12 cellular contexts compared by ENCODE assay signal in genomic region chr7:5836173-5836572, GRCh38. TPM values are rescaled to one million over a fixed set of nuclear protein-coding genes. Genes with fewer than 3 reads are reported as not detected.
DNase-seq lines count a peak whose midpoint lies in the region; ATAC-seq lines count a peak whose summit lies in the region.
"Not testable (repeated sequence)": the region's sequence is repeated elsewhere in the genome, so short reads cannot be mapped to it uniquely, and the experiment has no call there.
"Had no signal": no experiment of that assay in that cellular context is flagged by ENCODE, and none has a peak within 500 bp of the region (broad histone marks: within the 10 kb centered on the region; RNA-seq: fewer than 3 reads in every experiment).

No MANE protein-coding gene starts in this region.

- H3K4me3 ChIP-seq in CD4-positive, CD25-positive, alpha-beta regulatory T cell (ENCODE audit: low read depth, low read length); naive thymus-derived CD4-positive, alpha-beta T cell (ENCODE audit: low read length): not testable (repeated sequence)

- intact Hi-C loops in activated CD4-positive, alpha-beta memory T cell treated with anti-CD3 and anti-CD28 coated beads for 36 hours (cut with micrococcal nuclease): not testable (repeated sequence)
- intact Hi-C loops in naive thymus-derived CD4-positive, alpha-beta T cell (cut with micrococcal nuclease): loop anchor here in 1 of 2 donors (2.0 kb wide), 1 partner anchor 15 kb away; no protein-coding TSS in a partner anchor

- peak overlapping the region; percentile 73 to 88 (median 76) for H3K4me3 Mint-ChIP-seq in CD4-positive, CD25-positive, alpha-beta regulatory T cell
- H3K4me3 Mint-ChIP-seq in T-helper 1 cell treated with Interleukin-12 subunit alpha and Interleukin-12 subunit beta and Interleukin-4 antibody, amounts not matched to agents 30 μg/mL and 1 μg/mL, for 36 hours; activated CD4-positive, alpha-beta memory T cell treated with anti-CD3 and anti-CD28 coated beads for 36 hours; central memory CD8-positive, alpha-beta T cell: not testable (repeated sequence)
- H3K4me3 Mint-ChIP-seq in activated T-cell treated with anti-CD3 and anti-CD28 coated beads, Interleukin-2, amount 50 U/mL, for 72 hours: peak overlapping the region in 1 of 2 donors; percentile 49
- peak overlapping the region; percentile 57 for H3K4me3 Mint-ChIP-seq in activated naive CD4-positive, alpha-beta T cell treated with anti-CD3 and anti-CD28 coated beads, Interleukin-2, amount 50 U/mL, for 24 hours
- H3K4me3 Mint-ChIP-seq in naive thymus-derived CD4-positive, alpha-beta T cell: peak overlapping the region; percentile 45 to 81 (median 72)

- peaks cover 18% of the 10 kb centered on the region for H3K36me3 ChIP-seq in CD4-positive, CD25-positive, alpha-beta regulatory T cell (ENCODE audit: control insufficient read depth, insufficient read depth, low read length)
- H3K36me3 ChIP-seq in naive thymus-derived CD4-positive, alpha-beta T cell (ENCODE audit: control insufficient read depth in 2 of 3, insufficient read depth in 3 of 3, low read length in 3 of 3): peaks cover 0 to 16% (median 6%) of the 10 kb centered on the region in 3 experiments

- CTCF ChIA-PET in activated CD4-positive, alpha-beta memory T cell treated with anti-CD3 and anti-CD28 coated beads for 36 hours (lab: Charles Lee): interaction anchor here (0.6 kb wide), 1 partner anchor 14 kb away, joined by 4 read pairs; no protein-coding TSS in a partner anchor
- CTCF ChIA-PET in naive thymus-derived CD4-positive, alpha-beta T cell (lab: Charles Lee): interaction anchor here (0.6 to 3.8 kb wide), 4 partner anchors 13 to 71 kb away, joined by 3 to 19 read pairs (median 6); partner anchors contain the start of gene RNF216

- not testable (repeated sequence) for H3K9me3 Mint-ChIP-seq in CD4-positive, CD25-positive, alpha-beta regulatory T cell; T-helper 1 cell treated with Interleukin-12 subunit alpha and Interleukin-12 subunit beta and Interleukin-4 antibody, amounts not matched to agents 30 μg/mL and 1 μg/mL, for 36 hours; activated CD4-positive, alpha-beta memory T cell treated with anti-CD3 and anti-CD28 coated beads for 36 hours; activated T-cell treated with anti-CD3 and anti-CD28 coated beads, Interleukin-2, amount 50 U/mL, for 72 hours; activated naive CD4-positive, alpha-beta T cell treated with anti-CD3 and anti-CD28 coated beads, Interleukin-2, amount 50 U/mL, for 24 hours; central memory CD8-positive, alpha-beta T cell; naive thymus-derived CD4-positive, alpha-beta T cell

- H3K27me3 Mint-ChIP-seq in CD4-positive, CD25-positive, alpha-beta regulatory T cell; T-helper 1 cell treated with Interleukin-12 subunit alpha and Interleukin-12 subunit beta and Interleukin-4 antibody, amounts not matched to agents 30 μg/mL and 1 μg/mL, for 36 hours (ENCODE audit: low read depth); activated CD4-positive, alpha-beta memory T cell treated with anti-CD3 and anti-CD28 coated beads for 36 hours; activated T-cell treated with anti-CD3 and anti-CD28 coated beads, Interleukin-2, amount 50 U/mL, for 72 hours (ENCODE audit: low read depth); activated naive CD4-positive, alpha-beta T cell treated with anti-CD3 and anti-CD28 coated beads, Interleukin-2, amount 50 U/mL, for 24 hours; central memory CD8-positive, alpha-beta T cell; naive thymus-derived CD4-positive, alpha-beta T cell: not testable (repeated sequence)

- H3K27me3 ChIP-seq in CD4-positive, CD25-positive, alpha-beta regulatory T cell (ENCODE audit: control insufficient read depth, insufficient read depth, low read length); naive thymus-derived CD4-positive, alpha-beta T cell (ENCODE audit: control insufficient read depth in 2 of 2, insufficient read depth in 2 of 2, low read length in 2 of 2): not testable (repeated sequence)

- peak overlapping the region; percentile 65 for H3K27ac ChIP-seq in CD4-positive, CD25-positive, alpha-beta regulatory T cell (ENCODE audit: insufficient read depth, low read length, poor library complexity, severe bottlenecking)
- peak overlapping the region; percentile 75 for H3K27ac ChIP-seq in naive thymus-derived CD4-positive, alpha-beta T cell (ENCODE audit: low read depth, low read length)

- peaks cover 20 to 67% (median 29%) of the 10 kb centered on the region in 4 donors for H3K4me1 Mint-ChIP-seq in CD4-positive, CD25-positive, alpha-beta regulatory T cell
- H3K4me1 Mint-ChIP-seq in T-helper 1 cell treated with Interleukin-12 subunit alpha and Interleukin-12 subunit beta and Interleukin-4 antibody, amounts not matched to agents 30 μg/mL and 1 μg/mL, for 36 hours (ENCODE audit: low read depth): peaks cover 25% of the 10 kb centered on the region
- H3K4me1 Mint-ChIP-seq in activated CD4-positive, alpha-beta memory T cell treated with anti-CD3 and anti-CD28 coated beads for 36 hours (ENCODE audit: low read depth): peaks cover 41% of the 10 kb centered on the region
- peaks cover 44% of the 10 kb centered on the region for H3K4me1 Mint-ChIP-seq in activated T-cell treated with anti-CD3 and anti-CD28 coated beads, Interleukin-2, amount 50 U/mL, for 72 hours (ENCODE audit: low read depth)
- H3K4me1 Mint-ChIP-seq in activated naive CD4-positive, alpha-beta T cell treated with anti-CD3 and anti-CD28 coated beads, Interleukin-2, amount 50 U/mL, for 24 hours: peaks cover 56% of the 10 kb centered on the region
- H3K4me1 Mint-ChIP-seq in central memory CD8-positive, alpha-beta T cell: not testable (repeated sequence)
- H3K4me1 Mint-ChIP-seq in naive thymus-derived CD4-positive, alpha-beta T cell: peaks cover 19 to 65% (median 41%) of the 10 kb centered on the region in 7 donors

- H3K27ac Mint-ChIP-seq in CD4-positive, CD25-positive, alpha-beta regulatory T cell: peak overlapping the region; percentile 93 to 95 (median 93)
- H3K27ac Mint-ChIP-seq in T-helper 1 cell treated with Interleukin-12 subunit alpha and Interleukin-12 subunit beta and Interleukin-4 antibody, amounts not matched to agents 30 μg/mL and 1 μg/mL, for 36 hours: peak overlapping the region; percentile 34
- peak overlapping the region; percentile 58 for H3K27ac Mint-ChIP-seq in activated CD4-positive, alpha-beta memory T cell treated with anti-CD3 and anti-CD28 coated beads for 36 hours
- H3K27ac Mint-ChIP-seq in activated T-cell treated with anti-CD3 and anti-CD28 coated beads, Interleukin-2, amount 50 U/mL, for 72 hours: peak overlapping the region; percentile 41
- H3K27ac Mint-ChIP-seq in activated naive CD4-positive, alpha-beta T cell treated with anti-CD3 and anti-CD28 coated beads, Interleukin-2, amount 50 U/mL, for 24 hours: peak overlapping the region; percentile 65
- not testable (repeated sequence) for H3K27ac Mint-ChIP-seq in central memory CD8-positive, alpha-beta T cell (ENCODE audit: low read depth)
- peak overlapping the region; percentile 60 to 99 (median 94) for H3K27ac Mint-ChIP-seq in naive thymus-derived CD4-positive, alpha-beta T cell

- H3K4me1 ChIP-seq in CD4-positive, CD25-positive, alpha-beta regulatory T cell (ENCODE audit: control insufficient read depth, insufficient read depth, low read length, poor library complexity, severe bottlenecking): peaks cover 51% of the 10 kb centered on the region
- H3K4me1 ChIP-seq in naive thymus-derived CD4-positive, alpha-beta T cell (ENCODE audit: control insufficient read depth in 2 of 2, insufficient read depth in 2 of 2, low read length in 2 of 2): peaks cover 12 to 53% of the 10 kb centered on the region in 2 donors

- POLR2A ChIA-PET in activated CD4-positive, alpha-beta memory T cell treated with anti-CD3 and anti-CD28 coated beads for 36 hours (lab: Charles Lee): not testable (repeated sequence)
- POLR2A ChIA-PET in naive thymus-derived CD4-positive, alpha-beta T cell (lab: Charles Lee): interaction anchor here (1.9 to 5.3 kb wide), 3 partner anchors 13 to 20 kb away, joined by 6 to 45 read pairs (median 19); no protein-coding TSS in a partner anchor

- ATAC-seq in CD4-positive, CD25-positive, alpha-beta regulatory T cell (ENCODE audit: low read depth in 2 of 2): peak; percentile 72
- ATAC-seq in activated T-cell treated with anti-CD3 and anti-CD28 coated beads, Interleukin-2, amount 50 U/mL, for 72 hours (replicated peaks in 1 of 2): peak; percentile 32 to 35
- peak; percentile 42 for ATAC-seq in central memory CD8-positive, alpha-beta T cell (replicated peaks; ENCODE audit: extremely low read depth, poor library complexity, severe bottlenecking)
- peak; percentile 64 for ATAC-seq in naive thymus-derived CD4-positive, alpha-beta T cell

- not testable (repeated sequence) for H3K36me3 Mint-ChIP-seq in CD4-positive, CD25-positive, alpha-beta regulatory T cell; activated CD4-positive, alpha-beta memory T cell treated with anti-CD3 and anti-CD28 coated beads for 36 hours; activated T-cell treated with anti-CD3 and anti-CD28 coated beads, Interleukin-2, amount 50 U/mL, for 72 hours (ENCODE audit: insufficient read depth in 2 of 2); activated naive CD4-positive, alpha-beta T cell treated with anti-CD3 and anti-CD28 coated beads, Interleukin-2, amount 50 U/mL, for 24 hours
- peaks cover 10% of the 10 kb centered on the region for H3K36me3 Mint-ChIP-seq in T-helper 1 cell treated with Interleukin-12 subunit alpha and Interleukin-12 subunit beta and Interleukin-4 antibody, amounts not matched to agents 30 μg/mL and 1 μg/mL, for 36 hours (ENCODE audit: low read depth)
- peaks cover 14% of the 10 kb centered on the region for H3K36me3 Mint-ChIP-seq in central memory CD8-positive, alpha-beta T cell (ENCODE audit: insufficient read depth)
- H3K36me3 Mint-ChIP-seq in naive thymus-derived CD4-positive, alpha-beta T cell: peaks cover 5 to 18% (median 9%) of the 10 kb centered on the region in 5 donors

- not testable (repeated sequence) for H3K9me3 ChIP-seq in CD4-positive, CD25-positive, alpha-beta regulatory T cell (ENCODE audit: control insufficient read depth in 2 of 2, low read length in 2 of 2); naive thymus-derived CD4-positive, alpha-beta T cell (ENCODE audit: control insufficient read depth in 2 of 3, low read length in 3 of 3)

- peak in 2 of 3 donors; percentile 47 to 77 for DNase-seq in CD4-positive, CD25-positive, alpha-beta regulatory T cell
- DNase-seq in activated CD4-positive, alpha-beta memory T cell treated with anti-CD3 and anti-CD28 coated beads for 36 hours: peak; percentile 36
- not testable (repeated sequence) for DNase-seq in activated T-cell treated with anti-CD3 and anti-CD28 coated beads, Interleukin-2, amount 50 U/mL, for 72 hours; central memory CD8-positive, alpha-beta T cell (ENCODE audit: low spot score in 2 of 2)
- peak in 7 of 9 donors; percentile 56 to 79 (median 65) for DNase-seq in naive thymus-derived CD4-positive, alpha-beta T cell

RNA-seq across cellular contexts. Expression of gene OCM, which starts 44.4 kb away (rescaled TPM):
- total RNA-seq in CD4-positive, CD25-positive, alpha-beta regulatory T cell: 5.7 TPM
- polyA plus RNA-seq in CD4-positive, CD25-positive, alpha-beta regulatory T cell: 1 to 10 TPM; 1.2 to 3.9 (median 2.5) TPM
- total RNA-seq in activated CD4-positive, alpha-beta memory T cell treated with anti-CD3 and anti-CD28 coated beads for 36 hours: not detected
- total RNA-seq in activated T-cell treated with anti-CD3 and anti-CD28 coated beads, Interleukin-2, amount 50 U/mL, for 72 hours: under 1 TPM in 1 of 2 donors, not detected in 1; 0.81 TPM
- total RNA-seq in naive thymus-derived CD4-positive, alpha-beta T cell: 10 to 100 TPM in 2 of 5 experiments, 1 to 10 TPM in 2, under 1 TPM in 1; 0.80 to 17.9 (median 7.7) TPM
- polyA plus RNA-seq in naive thymus-derived CD4-positive, alpha-beta T cell: 1 to 10 TPM; 2.3 to 2.9 TPM
- total RNA-seq: G401, HT1080, IMR-90, MCF 10A, OCI-LY7 had no signal
- polyA plus RNA-seq: IMR-90 had no signal

RNA-seq across cellular contexts. Expression of gene RNF216, which starts 54.7 kb away (rescaled TPM):
- 74.2 TPM for total RNA-seq in CD4-positive, CD25-positive, alpha-beta regulatory T cell
- 10 to 100 TPM; 17.7 to 26.7 (median 21.8) TPM for polyA plus RNA-seq in CD4-positive, CD25-positive, alpha-beta regulatory T cell
- total RNA-seq in activated CD4-positive, alpha-beta memory T cell treated with anti-CD3 and anti-CD28 coated beads for 36 hours: 10 to 100 TPM; 27.8 to 31.7 TPM
- total RNA-seq in activated T-cell treated with anti-CD3 and anti-CD28 coated beads, Interleukin-2, amount 50 U/mL, for 72 hours: 10 to 100 TPM; 44.6 to 45.7 TPM
- 100 to 1,000 TPM in 2 of 5 experiments, 10 to 100 TPM in 3; 41.7 to 103 (median 91.2) TPM for total RNA-seq in naive thymus-derived CD4-positive, alpha-beta T cell
- polyA plus RNA-seq in naive thymus-derived CD4-positive, alpha-beta T cell: 10 to 100 TPM; 29.2 to 51.3 TPM
